ENCODE assay signal across 33 cellular contexts in the genomic region with DNA sequence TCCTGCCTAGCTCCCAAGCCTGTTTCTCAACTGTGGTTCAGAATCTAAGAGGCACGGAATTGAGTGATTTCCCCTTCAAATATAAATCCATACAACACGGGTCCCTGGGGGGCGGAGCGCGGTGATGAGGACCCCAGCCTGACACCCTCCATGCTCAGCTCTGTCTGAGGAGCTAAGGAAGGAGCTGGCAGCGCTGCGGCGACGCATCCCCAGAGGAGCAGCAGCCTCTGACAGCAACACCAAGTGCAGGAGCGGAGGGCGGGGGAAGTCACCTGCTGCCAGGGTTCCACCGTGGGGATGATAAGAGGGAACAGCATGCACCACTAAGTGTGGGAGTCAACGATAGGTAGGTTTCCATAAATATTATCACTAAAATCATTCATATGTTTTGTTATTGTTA.
DNase-seq lines count a peak whose midpoint lies in the region; ATAC-seq, FAIRE-seq and TF ChIP-seq lines count a peak whose summit lies in the region.
"Had no signal": no experiment of that assay in that cellular context is flagged by ENCODE, and none has a peak within 500 bp of the region (broad histone marks: within the 10 kb centered on the region; RNA-seq: fewer than 3 reads in every experiment).

No MANE protein-coding gene starts in this region.

- H3F3A ChIP-seq in GM23338 (replicated peaks; ENCODE audit: low read depth), result no peaks in the 10 kb centered on the region

- H2BK12ac ChIP-seq in neuronal stem cell (ENCODE audit: low read length), result no peak overlapping the region

- H3K23ac ChIP-seq in neuronal stem cell (ENCODE audit: low read depth, low read length, poor library complexity), result no peak overlapping the region

- H3K36me3 Mint-ChIP-seq in GM23338 (ENCODE audit: low read depth), result no peaks in the 10 kb centered on the region
- H3K36me3 Mint-ChIP-seq: CD14-positive monocyte; CD4-positive, alpha-beta memory T cell; CD4-positive, CD25-positive, alpha-beta regulatory T cell; CD8-positive, alpha-beta memory T cell; CD8-positive, alpha-beta T cell had no signal

- no peak overlapping the region for H2BK5ac ChIP-seq in neuronal stem cell (ENCODE audit: low read length)

- no peaks in the 10 kb centered on the region for H3K4me1 Mint-ChIP-seq in GM23338
- H3K4me1 Mint-ChIP-seq: B cell; CD14-positive monocyte; CD4-positive, alpha-beta memory T cell; CD8-positive, alpha-beta memory T cell had no signal

- H2BK120ac ChIP-seq in neuronal stem cell (ENCODE audit: low read depth, low read length), result no peak overlapping the region

- no peak overlapping the region for H3K9ac ChIP-seq in neuronal stem cell (ENCODE audit: low read depth, low read length, poor library complexity)
- H3K9ac ChIP-seq: BLaER1; BLaER1 treated with 17β-estradiol and CSF1 and Interleukin-3, amounts not matched to agents 10 nM and 100 nM had no signal

- H3K4me2 ChIP-seq in GM23338, result no peak overlapping the region
- no peak overlapping the region for H3K4me2 ChIP-seq in neuronal stem cell (ENCODE audit: insufficient read depth, low read length, poor library complexity, severe bottlenecking)
- H3K4me2 ChIP-seq: A549, BLaER1 had no signal

- no peaks in the 10 kb centered on the region for H3K36me3 ChIP-seq in GM23338 (ENCODE audit: insufficient read depth)
- no peaks in the 10 kb centered on the region for H3K36me3 ChIP-seq in neuronal stem cell (replicated peaks in 1 of 2; ENCODE audit: control insufficient read depth in 2 of 2, insufficient read depth in 2 of 2, low read length in 2 of 2)
- H3K36me3 ChIP-seq: BE2C; BLaER1; BLaER1 treated with 17β-estradiol and CSF1 and Interleukin-3, amounts not matched to agents 10 nM and 100 nM had no signal

- no peak overlapping the region for H3K4me3 Mint-ChIP-seq in GM23338
- H3K4me3 Mint-ChIP-seq: B cell; CD14-positive monocyte; CD4-positive, alpha-beta memory T cell; CD4-positive, alpha-beta T cell; CD4-positive, CD25-positive, alpha-beta regulatory T cell; CD8-positive, alpha-beta memory T cell; CD8-positive, alpha-beta T cell had no signal

- no peak for DNase-seq in GM23338 (ENCODE audit: low spot score)
- no peak for DNase-seq in neuronal stem cell (ENCODE audit: low spot score)
- no peak for DNase-seq in GM19239 (ENCODE audit: insufficient read length, low spot score)
- no peak for DNase-seq in OCI-M2 (lab: John Stamatoyannopoulos, UW; ENCODE audit: unreplicated experiment)
- DNase-seq: 8988T; ACHN; AML-193; BE2C; C1 segment of cervical spinal cord; Caco-2; Calu3; CD4-positive, alpha-beta memory T cell; CD4-positive, alpha-beta T cell; CD4-positive, CD25-positive, alpha-beta regulatory T cell; CD8-positive, alpha-beta memory T cell; CD8-positive, alpha-beta T cell; COR-L47; DMS 273 treated with DMSO at 0.1 percent for 48 hours; DMS153; DMS53; DMS79; DMS79 treated with DMSO at 0.1 percent for 48 hours; DND-41; EL had no signal

- H3K27ac Mint-ChIP-seq in GM23338, result no peak overlapping the region
- H3K27ac Mint-ChIP-seq: B cell; CD14-positive monocyte; CD4-positive, alpha-beta memory T cell; CD4-positive, alpha-beta T cell; CD4-positive, CD25-positive, alpha-beta regulatory T cell; CD8-positive, alpha-beta memory T cell; CD8-positive, alpha-beta T cell had no signal

- no peaks in the 10 kb centered on the region for H3K9me2 ChIP-seq in GM23338 (ENCODE audit: insufficient read depth)

- H3K27me3 Mint-ChIP-seq in GM23338 (ENCODE audit: insufficient read depth, low read depth, poor library complexity), result no peaks in the 10 kb centered on the region
- H3K27me3 Mint-ChIP-seq: CD8-positive, alpha-beta memory T cell had no signal

- H3K18ac ChIP-seq in neuronal stem cell (ENCODE audit: low read length), result peak overlapping the region; percentile 35

- H4K20me1 ChIP-seq in GM23338 (replicated peaks; ENCODE audit: insufficient read depth), result no peaks in the 10 kb centered on the region
- H4K20me1 ChIP-seq: BLaER1; BLaER1 treated with 17β-estradiol and CSF1 and Interleukin-3, amounts not matched to agents 10 nM and 100 nM had no signal

- 0 out of 2 replicates have a peak overlapping the region, but pooled peaks have one; percentile 8 for H2AFZ ChIP-seq in GM23338
- no peak overlapping the region for H2AFZ ChIP-seq in neuronal stem cell (ENCODE audit: low read length)

- H3K14ac ChIP-seq in neuronal stem cell (ENCODE audit: low read length), result no peak overlapping the region

- H3K79me1 ChIP-seq in neuronal stem cell (ENCODE audit: low read depth, low read length), result no peaks in the 10 kb centered on the region

- H3K4me1 ChIP-seq in GM23338 (ENCODE audit: insufficient read depth) (no peaks in the 10 kb centered on the region), neuronal stem cell (ENCODE audit: control insufficient read depth in 2 of 2, insufficient read depth in 1 of 2, low read depth in 1 of 2, low read length in 2 of 2) (no peaks in the 10 kb centered on the region)
- H3K4me1 ChIP-seq: A549, BE2C, Caco-2 had no signal

- H3K79me2 ChIP-seq in GM23338 (replicated peaks; ENCODE audit: insufficient read depth), result no peaks in the 10 kb centered on the region

- H3K27me3 ChIP-seq in GM23338 (ENCODE audit: insufficient read depth) (no peaks in the 10 kb centered on the region), neuronal stem cell (ENCODE audit: control insufficient read depth in 3 of 3, insufficient read depth in 3 of 3, low read depth in 1 of 3, low read length in 3 of 3) (no peaks in the 10 kb centered on the region)
- H3K27me3 ChIP-seq: BE2C; BLaER1; BLaER1 treated with 17β-estradiol and CSF1 and Interleukin-3, amounts not matched to agents 10 nM and 100 nM had no signal

- no peak overlapping the region for H4K8ac ChIP-seq in neuronal stem cell (ENCODE audit: low read depth, low read length)

- peak overlapping the region; percentile 82 for H2BK15ac ChIP-seq in neuronal stem cell (ENCODE audit: low read length)

- no peak for FAIRE-seq in GM19239 (lab: Jason Lieb, UNC)
- FAIRE-seq: A204.1, A549, D721Med had no signal

- H3K4ac ChIP-seq in neuronal stem cell (ENCODE audit: low read length), result no peak overlapping the region

- H2AK5ac ChIP-seq in neuronal stem cell (ENCODE audit: low read depth, low read length), result no peak overlapping the region

- H3K27ac ChIP-seq in GM23338 (ENCODE audit: low read depth) (no peak overlapping the region), neuronal stem cell (replicated peaks; ENCODE audit: low read length) (no peak overlapping the region)
- H3K27ac ChIP-seq: 22Rv1; A549; BLaER1; BLaER1 treated with 17β-estradiol and CSF1 and Interleukin-3, amounts not matched to agents 10 nM and 100 nM; C4-2B had no signal

- no peaks in the 10 kb centered on the region for H3K9me3 ChIP-seq in neuronal stem cell (replicated peaks in 1 of 2; ENCODE audit: control insufficient read depth in 2 of 2, insufficient read depth in 1 of 2, low read depth in 1 of 2, low read length in 2 of 2)
- H3K9me3 ChIP-seq: A549; BE2C; BLaER1; BLaER1 treated with 17β-estradiol and CSF1 and Interleukin-3, amounts not matched to agents 10 nM and 100 nM; Caco-2 had no signal

- no peak for TF ChIP-seq CTCF in GM23338 (conservative IDR thresholded peaks at IDR 0.05; ENCODE audit: low read depth in 2 of 2)

- no peaks in the 10 kb centered on the region for H3K9me3 Mint-ChIP-seq in GM23338
- H3K9me3 Mint-ChIP-seq: CD8-positive, alpha-beta T cell had no signal

- no peak overlapping the region for H4K91ac ChIP-seq in neuronal stem cell (ENCODE audit: low read depth, low read length, poor library complexity)

- no peak overlapping the region for H3K4me3 ChIP-seq in GM23338
- H3K4me3 ChIP-seq in neuronal stem cell (ENCODE audit: low read length in 2 of 2), result no peak overlapping the region
- H3K4me3 ChIP-seq: A549; BLaER1; BLaER1 treated with 17β-estradiol and CSF1 and Interleukin-3, amounts not matched to agents 10 nM and 100 nM had no signal

- no CpG with 5 or more reads among the region's 13 CpGs for WGBS in neuronal stem cell (ENCODE audit: extremely low coverage in 2 of 2, insufficient read length in 2 of 2, insufficient replicate concordance in 1 of 2), 2 donors

- ATAC-seq in GM23338, result no peak
- ATAC-seq: A549; CD8-positive, alpha-beta T cell had no signal

TF ChIP-seq in GM23338, 12 proteins besides CTCF, POLR2A, EP300 and RAD21 (continues in another document):
- no peak for TF ChIP-seq STAT1 (IDR thresholded peaks at IDR 0.05; ENCODE audit: unreplicated experiment)
- no peak for TF ChIP-seq EZH2 (IDR thresholded peaks at IDR 0.05; ENCODE audit: low read depth, unreplicated experiment)
- TF ChIP-seq ZNF331 (CRISPR knock-in tag; IDR thresholded peaks at IDR 0.05; ENCODE audit: low read depth), result no peak
- TF ChIP-seq JUNB (IDR thresholded peaks at IDR 0.05; ENCODE audit: unreplicated experiment), result no peak
- no peak for TF ChIP-seq CREB1 (CRISPR knock-in tag; IDR thresholded peaks at IDR 0.05; ENCODE audit: low read depth)
- TF ChIP-seq NANOG (IDR thresholded peaks at IDR 0.05; ENCODE audit: borderline replicate concordance), result no peak
- TF ChIP-seq, protein P1, sequence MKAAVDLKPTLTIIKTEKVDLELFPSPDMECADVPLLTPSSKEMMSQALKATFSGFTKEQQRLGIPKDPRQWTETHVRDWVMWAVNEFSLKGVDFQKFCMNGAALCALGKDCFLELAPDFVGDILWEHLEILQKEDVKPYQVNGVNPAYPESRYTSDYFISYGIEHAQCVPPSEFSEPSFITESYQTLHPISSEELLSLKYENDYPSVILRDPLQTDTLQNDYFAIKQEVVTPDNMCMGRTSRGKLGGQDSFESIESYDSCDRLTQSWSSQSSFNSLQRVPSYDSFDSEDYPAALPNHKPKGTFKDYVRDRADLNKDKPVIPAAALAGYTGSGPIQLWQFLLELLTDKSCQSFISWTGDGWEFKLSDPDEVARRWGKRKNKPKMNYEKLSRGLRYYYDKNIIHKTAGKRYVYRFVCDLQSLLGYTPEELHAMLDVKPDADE (IDR thresholded peaks at IDR 0.05), result no peak
- TF ChIP-seq ZNF114 (CRISPR knock-in tag; IDR thresholded peaks at IDR 0.05), result no peak
